In genomic region chr10:133445268-133445732, GRCh38 we compare ENCODE assay signal across 27 cellular contexts. TPM values are rescaled to one million over a fixed set of nuclear protein-coding genes. Genes with fewer than 3 reads are reported as not detected.
DNase-seq lines count a peak whose midpoint lies in the region; ATAC-seq and TF ChIP-seq lines count a peak whose summit lies in the region.
"Had no signal": no experiment of that assay in that cellular context is flagged by ENCODE, and none has a peak within 500 bp of the region (broad histone marks: within the 10 kb centered on the region; RNA-seq: fewer than 3 reads in every experiment).

No MANE protein-coding gene starts in this region.

- H3K9me3 Mint-ChIP-seq in chondrocyte (ENCODE audit: low read depth) (peaks cover 32% of the 10 kb centered on the region), neural crest cell (peaks cover 21% of the 10 kb centered on the region)

- no peak for ATAC-seq in HG03175 (IDR thresholded peaks at IDR 0.05; ENCODE audit: unreplicated experiment)
- ATAC-seq: A549; activated naive CD4-positive, alpha-beta T cell treated with anti-CD3 and anti-CD28 coated beads, Interleukin-2, amount 50 U/mL, for 72 hours; foreskin keratinocyte; naive thymus-derived CD8-positive, alpha-beta T cell; Panc1 had no signal

- no peaks in the 10 kb centered on the region for H3K4me1 ChIP-seq in stomach
- H3K4me1 ChIP-seq: A549, esophagus squamous epithelium, foreskin keratinocyte had no signal

- H3K36me3 ChIP-seq in stomach, result no peaks in the 10 kb centered on the region
- H3K36me3 ChIP-seq: esophagus squamous epithelium had no signal

- no peak for TF ChIP-seq POLR2A in stomach (IDR thresholded peaks at IDR 0.05)

- DNase-seq in activated effector memory CD4-positive, alpha-beta T cell treated with anti-CD3 and anti-CD28 coated beads, Interleukin-2, amount 50 U/mL, for 16 hours, result peak; percentile 53
- no peak for DNase-seq in activated effector memory CD4-positive, alpha-beta T cell treated with Interleukin-2 at 50 U/mL for 16 hours
- DNase-seq in chondrocyte (ENCODE audit: low spot score), result peak; percentile 91
- no peak for DNase-seq in neural crest cell (ENCODE audit: low read depth, low spot score)
- DNase-seq in stomach, result peak; percentile 23
- no peak for DNase-seq in NCI-H2196 treated with DMSO at 0.1 percent for 48 hours (lab: John Stamatoyannopoulos, UW; ENCODE audit: unreplicated experiment)
- no peak for DNase-seq in GF-D8 (lab: John Stamatoyannopoulos, UW)
- DNase-seq: activated CD4-positive, alpha-beta memory T cell treated with anti-CD3 and anti-CD28 coated beads, Interleukin-2, amount 10 ng/mL, durations not matched to agents 7 days and 5 days; CD4-positive, CD25-positive, alpha-beta regulatory T cell; dermis blood vessel endothelial cell; esophagus squamous epithelium; foreskin keratinocyte; IMR-90; naive thymus-derived CD8-positive, alpha-beta T cell; NCI-H146; NCI-H345; SHP77; small intestine; stimulated activated naive CD4-positive, alpha-beta T cell treated with Interleukin-2 at 50 U/mL for 16 hours had no signal

- H3K4me3 ChIP-seq in stomach, result no peak overlapping the region
- H3K4me3 ChIP-seq: A549, esophagus squamous epithelium had no signal

- no peak overlapping the region for H3K27ac Mint-ChIP-seq in chondrocyte (ENCODE audit: unreplicated experiment)
- H3K27ac Mint-ChIP-seq in neural crest cell (ENCODE audit: unreplicated experiment), result peak overlapping the region; percentile 19
- H3K27ac Mint-ChIP-seq: activated CD4-positive, alpha-beta memory T cell treated with anti-CD3 and anti-CD28 coated beads, Interleukin-2, amount 10 ng/mL, durations not matched to agents 7 days and 5 days; activated naive CD4-positive, alpha-beta T cell treated with anti-CD3 and anti-CD28 coated beads, Interleukin-2, amount 50 U/mL, for 72 hours; activated T-helper 2 cell treated with anti-CD3 and anti-CD28 coated beads, Interferon-gamma antibody, Interleukin-2, Interleukin-4, amounts not matched to agents 10 μg/mL and 5 μg/mL and 100 μg/mL, durations not matched to agents 14 hours and 24 hours and 36 hours; CD4-positive, CD25-positive, alpha-beta regulatory T cell; naive thymus-derived CD8-positive, alpha-beta T cell; T-helper 2 cell treated with Interferon-gamma antibody and Interleukin-4, amounts not matched to agents 5 μg/mL and 100 μg/mL, for 36 hours had no signal

- no peak for TF ChIP-seq EP300 in stomach (IDR thresholded peaks at IDR 0.05)

- intact Hi-C loops in stomach (cut with DNase I; ENCODE audit: low total_unique reads), result no loop called here

- no peaks in the 10 kb centered on the region for H3K27me3 ChIP-seq in stomach
- H3K27me3 ChIP-seq: esophagus squamous epithelium, foreskin keratinocyte had no signal

- H3K4me1 Mint-ChIP-seq in chondrocyte (ENCODE audit: low read depth) (no peaks in the 10 kb centered on the region), neural crest cell (no peaks in the 10 kb centered on the region)

- no peak for TF ChIP-seq CTCF in chondrocyte (IDR thresholded peaks at IDR 0.05)
- TF ChIP-seq CTCF in neural crest cell (conservative IDR thresholded peaks at IDR 0.05), result no peak
- no peak for TF ChIP-seq CTCF in stomach (IDR thresholded peaks at IDR 0.05)

- peaks cover 2% of the 10 kb centered on the region for H3K27me3 Mint-ChIP-seq in chondrocyte (ENCODE audit: low read depth)
- no peaks in the 10 kb centered on the region for H3K27me3 Mint-ChIP-seq in neural crest cell (ENCODE audit: low read depth)

- H3K36me3 Mint-ChIP-seq in chondrocyte (ENCODE audit: low read depth), result peaks cover 37% of the 10 kb centered on the region
- peaks cover 21% of the 10 kb centered on the region for H3K36me3 Mint-ChIP-seq in neural crest cell (ENCODE audit: low read depth)

- H3K9me3 ChIP-seq in stomach, result peaks cover 19 to 45% (median 38%) of the 10 kb centered on the region in 4 donors

- H3K4me3 Mint-ChIP-seq in chondrocyte (ENCODE audit: unreplicated experiment), result no peak overlapping the region
- H3K4me3 Mint-ChIP-seq in neural crest cell, result no peak overlapping the region
- H3K4me3 Mint-ChIP-seq: activated CD4-positive, alpha-beta memory T cell treated with anti-CD3 and anti-CD28 coated beads, Interleukin-2, amount 10 ng/mL, durations not matched to agents 7 days and 5 days; T-helper 2 cell treated with Interferon-gamma antibody and Interleukin-4, amounts not matched to agents 5 μg/mL and 100 μg/mL, for 36 hours had no signal

- 86 to 92% (median 89%) methylated on average over 17 to 22 of the region's 22 CpGs for WGBS in stomach, 5 donors

- no peak overlapping the region for H3K27ac ChIP-seq in stomach
- H3K27ac ChIP-seq: A549, esophagus squamous epithelium, foreskin keratinocyte had no signal

RNA-seq across cellular contexts. Expression of gene SCART1, which starts 8.4 kb away (rescaled TPM):
- 2.2 to 6.6 TPM (median 2.4 TPM) in 3 replicates for total RNA-seq in chondrocyte
- 1.4 and 1.6 TPM in 2 replicates for total RNA-seq in neural crest cell
- 1 to 10 TPM in 4 of 5 donors, under 1 TPM in 1; 0.89 to 9.3 (median 8.1) TPM for total RNA-seq in stomach
- polyA plus RNA-seq in stomach, result under 1 TPM in 2 of 3 donors, not detected in 1; 0.43 to 0.44 TPM

RNA-seq across cellular contexts. Expression of gene SPRN, which starts 20.9 kb away (rescaled TPM):
- total RNA-seq in chondrocyte, result 2.4 to 7.3 TPM (median 6.5 TPM) in 3 replicates
- 0.37 and 0.48 TPM in 2 replicates for total RNA-seq in neural crest cell
- not detected for total RNA-seq in stomach
- 1 to 10 TPM in 1 of 3 donors, under 1 TPM in 1, not detected in 1; 0.18 to 5.2 TPM for polyA plus RNA-seq in stomach
- total RNA-seq: activated CD4-positive, alpha-beta memory T cell treated with anti-CD3 and anti-CD28 coated beads, Interleukin-2, amount 10 ng/mL, durations not matched to agents 7 days and 5 days; activated naive CD4-positive, alpha-beta T cell treated with anti-CD3 and anti-CD28 coated beads, Interleukin-2, amount 50 U/mL, for 72 hours; activated T-helper 2 cell treated with anti-CD3 and anti-CD28 coated beads, Interferon-gamma antibody, Interleukin-2, Interleukin-4, amounts not matched to agents 10 μg/mL and 5 μg/mL and 100 μg/mL, durations not matched to agents 14 hours and 24 hours and 36 hours; bronchial epithelial cell; CD4-positive, CD25-positive, alpha-beta regulatory T cell; esophagus squamous epithelium; foreskin keratinocyte; liver; naive thymus-derived CD8-positive, alpha-beta T cell had no signal
- polyA plus RNA-seq: foreskin keratinocyte had no signal

RNA-seq across cellular contexts. Expression of gene MTG1, which starts 51.3 kb away (rescaled TPM):
- total RNA-seq in chondrocyte, result 33.2 to 53.0 TPM (median 36.7 TPM) in 3 replicates
- 104 and 105 TPM in 2 replicates for total RNA-seq in neural crest cell
- 100 to 1,000 TPM in 3 of 5 donors, 10 to 100 TPM in 2; 36.7 to 177 (median 133) TPM for total RNA-seq in stomach
- 10 to 100 TPM; 38.8 to 52.9 (median 41.3) TPM for polyA plus RNA-seq in stomach

Comparison
In these comparisons a context has a peak if more than half of its experiments do, and no peak if none do; other contexts are left out.
1. DNase-seq: peak in activated effector memory CD4-positive, alpha-beta T cell treated with anti-CD3 and anti-CD28 coated beads, Interleukin-2, amount 50 U/mL, for 16 hours (single experiment), chondrocyte (single experiment) and stomach (single experiment); none in activated effector memory CD4-positive, alpha-beta T cell treated with Interleukin-2 at 50 U/mL for 16 hours (single experiment), neural crest cell (single experiment), NCI-H2196 treated with DMSO at 0.1 percent for 48 hours (single experiment) and GF-D8 (single experiment).